In the genomic region with DNA sequence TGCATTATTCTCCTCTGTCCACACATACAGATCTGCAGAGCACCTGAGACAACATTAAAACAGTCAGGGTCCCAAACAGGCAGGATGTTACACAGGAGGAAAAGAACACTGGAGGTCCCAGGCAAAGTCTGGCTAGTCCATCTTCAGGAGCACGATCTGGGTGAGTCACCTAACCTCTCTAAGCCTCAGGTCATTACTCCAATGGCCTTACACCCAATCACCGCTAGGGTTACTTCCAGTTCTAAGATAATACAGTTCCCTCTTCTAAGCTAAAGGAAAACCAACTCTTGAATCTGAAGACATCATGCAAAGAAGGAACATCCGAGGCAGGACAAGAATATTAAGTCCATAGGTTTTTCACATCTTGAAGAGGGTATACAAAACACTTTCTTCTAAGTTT, we compare ENCODE assay signal across 2 cellular contexts.
TF ChIP-seq lines count a peak whose summit lies in the region.

No MANE protein-coding gene starts in this region.

TF ChIP-seq in IMR-90, 13 proteins besides CTCF, POLR2A, EP300 and RAD21:
- TF ChIP-seq MAZ (IDR thresholded peaks at IDR 0.05; ENCODE audit: borderline replicate concordance, low read depth, low read length) (no peak), CEBPB (IDR thresholded peaks at IDR 0.05; ENCODE audit: low read depth, low read length) (no peak), FOS (IDR thresholded peaks at IDR 0.05; ENCODE audit: low read depth, low read length) (no peak), MAFK (IDR thresholded peaks at IDR 0.05; ENCODE audit: low read depth, low read length) (no peak), BHLHE40 (IDR thresholded peaks at IDR 0.05; ENCODE audit: low read depth, low read length) (no peak)

TF ChIP-seq in K562, 482 proteins besides CTCF, POLR2A, EP300 and RAD21:
- TF ChIP-seq HNRNPH1 (optimal IDR thresholded peaks at IDR 0.05; ENCODE audit: low read depth, low read length) (no peak), JUND (IDR thresholded peaks at IDR 0.05; ENCODE audit: borderline replicate concordance, low read depth, low read length) (peak; percentile 74; the same call in 1 of the 2 replicates), JUND (tag; IDR thresholded peaks at IDR 0.05; ENCODE audit: borderline replicate concordance, low read depth, low read length) (peak; percentile 50; the same call in 1 of the 3 replicates), FOSL1 (tag; conservative IDR thresholded peaks at IDR 0.05) (peak; percentile 78), CBX3 (IDR thresholded peaks at IDR 0.05; ENCODE audit: borderline replicate concordance in 1 of 2, low read length in 2 of 2) (no peak), ZNF311 (CRISPR knock-in tag; IDR thresholded peaks at IDR 0.05) (no peak), OTX1 (CRISPR knock-in tag; IDR thresholded peaks at IDR 0.05) (no peak), L3MBTL2 (IDR thresholded peaks at IDR 0.05) (no peak), SMARCC2 (IDR thresholded peaks at IDR 0.05; ENCODE audit: low read depth) (no peak), HCFC1 (IDR thresholded peaks at IDR 0.05; ENCODE audit: low read depth, low read length) (no peak), ZNF717 (CRISPR knock-in tag; IDR thresholded peaks at IDR 0.05) (no peak), HIVEP1 (CRISPR knock-in tag; IDR thresholded peaks at IDR 0.05) (no peak), DPF2 (IDR thresholded peaks at IDR 0.05) (0 out of 2 replicates have a peak, but pooled peaks have one; percentile 18), BRD4 (IDR thresholded peaks at IDR 0.05) (no peak), MAFG (tag; conservative IDR thresholded peaks at IDR 0.05) (no peak), PTTG1 (tag; IDR thresholded peaks at IDR 0.05; ENCODE audit: low read depth) (no peak)
- TF ChIP-seq, protein P1, sequence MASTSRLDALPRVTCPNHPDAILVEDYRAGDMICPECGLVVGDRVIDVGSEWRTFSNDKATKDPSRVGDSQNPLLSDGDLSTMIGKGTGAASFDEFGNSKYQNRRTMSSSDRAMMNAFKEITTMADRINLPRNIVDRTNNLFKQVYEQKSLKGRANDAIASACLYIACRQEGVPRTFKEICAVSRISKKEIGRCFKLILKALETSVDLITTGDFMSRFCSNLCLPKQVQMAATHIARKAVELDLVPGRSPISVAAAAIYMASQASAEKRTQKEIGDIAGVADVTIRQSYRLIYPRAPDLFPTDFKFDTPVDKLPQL (IDR thresholded peaks at IDR 0.05; ENCODE audit: extremely low read depth, insufficient read length), result no peak
- TF ChIP-seq, protein P2, sequence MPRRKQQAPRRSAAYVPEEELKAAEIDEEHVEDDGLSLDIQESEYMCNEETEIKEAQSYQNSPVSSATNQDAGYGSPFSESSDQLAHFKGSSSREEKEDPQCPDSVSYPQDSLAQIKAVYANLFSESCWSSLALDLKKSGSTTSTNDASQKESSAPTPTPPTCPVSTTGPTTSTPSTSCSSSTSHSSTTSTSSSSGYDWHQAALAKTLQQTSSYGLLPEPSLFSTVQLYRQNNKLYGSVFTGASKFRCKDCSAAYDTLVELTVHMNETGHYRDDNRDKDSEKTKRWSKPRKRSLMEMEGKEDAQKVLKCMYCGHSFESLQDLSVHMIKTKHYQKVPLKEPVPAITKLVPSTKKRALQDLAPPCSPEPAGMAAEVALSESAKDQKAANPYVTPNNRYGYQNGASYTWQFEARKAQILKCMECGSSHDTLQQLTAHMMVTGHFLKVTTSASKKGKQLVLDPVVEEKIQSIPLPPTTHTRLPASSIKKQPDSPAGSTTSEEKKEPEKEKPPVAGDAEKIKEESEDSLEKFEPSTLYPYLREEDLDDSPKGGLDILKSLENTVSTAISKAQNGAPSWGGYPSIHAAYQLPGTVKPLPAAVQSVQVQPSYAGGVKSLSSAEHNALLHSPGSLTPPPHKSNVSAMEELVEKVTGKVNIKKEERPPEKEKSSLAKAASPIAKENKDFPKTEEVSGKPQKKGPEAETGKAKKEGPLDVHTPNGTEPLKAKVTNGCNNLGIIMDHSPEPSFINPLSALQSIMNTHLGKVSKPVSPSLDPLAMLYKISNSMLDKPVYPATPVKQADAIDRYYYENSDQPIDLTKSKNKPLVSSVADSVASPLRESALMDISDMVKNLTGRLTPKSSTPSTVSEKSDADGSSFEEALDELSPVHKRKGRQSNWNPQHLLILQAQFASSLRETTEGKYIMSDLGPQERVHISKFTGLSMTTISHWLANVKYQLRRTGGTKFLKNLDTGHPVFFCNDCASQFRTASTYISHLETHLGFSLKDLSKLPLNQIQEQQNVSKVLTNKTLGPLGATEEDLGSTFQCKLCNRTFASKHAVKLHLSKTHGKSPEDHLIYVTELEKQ (CRISPR knock-in tag; IDR thresholded peaks at IDR 0.05), result no peak
- TF ChIP-seq, protein P3, sequence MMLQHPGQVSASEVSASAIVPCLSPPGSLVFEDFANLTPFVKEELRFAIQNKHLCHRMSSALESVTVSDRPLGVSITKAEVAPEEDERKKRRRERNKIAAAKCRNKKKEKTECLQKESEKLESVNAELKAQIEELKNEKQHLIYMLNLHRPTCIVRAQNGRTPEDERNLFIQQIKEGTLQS (IDR thresholded peaks at IDR 0.05), result peak; percentile 58; the same call in 1 of the 2 replicates
- TF ChIP-seq, protein P3 (CRISPR knock-in tag; conservative IDR thresholded peaks at IDR 0.05), result no peak
- TF ChIP-seq, protein P4, sequence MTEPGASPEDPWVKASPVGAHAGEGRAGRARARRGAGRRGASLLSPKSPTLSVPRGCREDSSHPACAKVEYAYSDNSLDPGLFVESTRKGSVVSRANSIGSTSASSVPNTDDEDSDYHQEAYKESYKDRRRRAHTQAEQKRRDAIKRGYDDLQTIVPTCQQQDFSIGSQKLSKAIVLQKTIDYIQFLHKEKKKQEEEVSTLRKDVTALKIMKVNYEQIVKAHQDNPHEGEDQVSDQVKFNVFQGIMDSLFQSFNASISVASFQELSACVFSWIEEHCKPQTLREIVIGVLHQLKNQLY (CRISPR knock-in tag; conservative IDR thresholded peaks at IDR 0.05), result no peak
